1 cellular context compared by ENCODE assay signal in the genomic region with DNA sequence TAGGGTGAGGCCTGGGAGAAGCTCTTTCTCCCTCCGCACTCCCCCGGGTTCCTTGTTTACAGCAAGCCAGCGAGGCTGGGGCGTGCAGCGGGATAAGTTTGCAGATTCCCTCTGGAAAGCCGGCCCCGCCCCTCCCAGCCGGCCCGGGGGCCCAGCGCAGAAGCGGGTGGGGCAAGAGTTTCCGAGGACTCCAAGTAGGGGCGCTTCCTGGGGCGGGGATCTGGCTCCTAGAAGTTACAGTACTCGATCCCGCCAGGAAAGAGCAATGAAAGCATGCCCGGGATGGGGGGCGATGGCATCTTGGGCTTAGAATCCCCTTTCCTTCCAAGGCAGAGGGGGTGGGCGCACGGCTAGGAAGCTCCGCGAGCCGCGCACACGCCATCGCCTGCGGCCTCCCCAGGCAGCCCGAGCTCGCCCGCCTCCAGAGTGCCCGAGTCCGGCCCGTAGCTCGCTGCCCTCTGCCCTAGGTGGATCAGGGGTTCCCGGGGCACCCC.
TF ChIP-seq lines count a peak whose summit lies in the region.

No MANE protein-coding gene starts in this region.

TF ChIP-seq in HepG2, 621 proteins besides CTCF, POLR2A, EP300 and RAD21 (continued from another document and continues in another):
- TF ChIP-seq, protein P1, sequence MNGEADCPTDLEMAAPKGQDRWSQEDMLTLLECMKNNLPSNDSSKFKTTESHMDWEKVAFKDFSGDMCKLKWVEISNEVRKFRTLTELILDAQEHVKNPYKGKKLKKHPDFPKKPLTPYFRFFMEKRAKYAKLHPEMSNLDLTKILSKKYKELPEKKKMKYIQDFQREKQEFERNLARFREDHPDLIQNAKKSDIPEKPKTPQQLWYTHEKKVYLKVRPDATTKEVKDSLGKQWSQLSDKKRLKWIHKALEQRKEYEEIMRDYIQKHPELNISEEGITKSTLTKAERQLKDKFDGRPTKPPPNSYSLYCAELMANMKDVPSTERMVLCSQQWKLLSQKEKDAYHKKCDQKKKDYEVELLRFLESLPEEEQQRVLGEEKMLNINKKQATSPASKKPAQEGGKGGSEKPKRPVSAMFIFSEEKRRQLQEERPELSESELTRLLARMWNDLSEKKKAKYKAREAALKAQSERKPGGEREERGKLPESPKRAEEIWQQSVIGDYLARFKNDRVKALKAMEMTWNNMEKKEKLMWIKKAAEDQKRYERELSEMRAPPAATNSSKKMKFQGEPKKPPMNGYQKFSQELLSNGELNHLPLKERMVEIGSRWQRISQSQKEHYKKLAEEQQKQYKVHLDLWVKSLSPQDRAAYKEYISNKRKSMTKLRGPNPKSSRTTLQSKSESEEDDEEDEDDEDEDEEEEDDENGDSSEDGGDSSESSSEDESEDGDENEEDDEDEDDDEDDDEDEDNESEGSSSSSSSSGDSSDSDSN (CRISPR knock-in tag; IDR thresholded peaks at IDR 0.05), result 0 out of 2 replicates have a peak, but pooled peaks have one; percentile 57
- TF ChIP-seq, protein P2, sequence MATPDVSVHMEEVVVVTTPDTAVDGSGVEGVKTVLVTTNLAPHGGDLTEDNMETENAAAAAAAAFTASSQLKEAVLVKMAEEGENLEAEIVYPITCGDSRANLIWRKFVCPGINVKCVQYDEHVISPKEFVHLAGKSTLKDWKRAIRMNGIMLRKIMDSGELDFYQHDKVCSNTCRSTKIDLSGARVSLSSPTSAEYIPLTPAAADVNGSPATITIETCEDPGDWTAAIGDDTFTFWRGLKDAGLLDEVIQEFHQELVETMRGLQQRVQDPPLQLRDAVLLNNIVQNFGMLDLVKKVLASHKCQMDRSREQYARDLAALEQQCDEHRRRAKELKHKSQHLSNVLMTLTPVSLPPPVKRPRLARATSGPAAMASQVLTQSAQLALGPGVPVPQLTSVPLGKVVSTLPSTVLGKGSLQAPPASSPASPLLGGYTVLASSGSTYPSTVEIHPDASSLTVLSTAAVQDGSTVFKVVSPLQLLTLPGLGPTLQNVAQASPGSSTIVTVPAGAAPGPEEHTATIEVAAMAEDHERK (CRISPR knock-in tag; IDR thresholded peaks at IDR 0.05; ENCODE audit: low read depth), result no peak
- TF ChIP-seq HNRNPLL (IDR thresholded peaks at IDR 0.05; ENCODE audit: low read depth, low read length, poor library complexity, severe bottlenecking) (no peak), ZNF75D (CRISPR knock-in tag; IDR thresholded peaks at IDR 0.05; ENCODE audit: borderline replicate concordance) (no peak), ZNF737 (CRISPR knock-in tag; IDR thresholded peaks at IDR 0.05; ENCODE audit: borderline replicate concordance) (0 out of 2 replicates have a peak, but pooled peaks have one; percentile 50), TEAD2 (CRISPR knock-in tag; IDR thresholded peaks at IDR 0.05) (no peak), HCFC1 (IDR thresholded peaks at IDR 0.05; ENCODE audit: low read depth, low read length) (no peak), SALL2 (CRISPR knock-in tag; IDR thresholded peaks at IDR 0.05) (no peak), ZNF749 (CRISPR knock-in tag; IDR thresholded peaks at IDR 0.05; ENCODE audit: borderline replicate concordance) (peak; percentile 49; the same call in 1 of the 2 replicates), MED8 (CRISPR knock-in tag; IDR thresholded peaks at IDR 0.05; ENCODE audit: insufficient replicate concordance) (no peak), IKZF4 (CRISPR knock-in tag; IDR thresholded peaks at IDR 0.05; ENCODE audit: borderline replicate concordance, low read depth, not compliant biosample characterization) (peak; percentile 51), NFKB2 (CRISPR knock-in tag; IDR thresholded peaks at IDR 0.05; ENCODE audit: borderline replicate concordance) (no peak), FOXA3 (CRISPR knock-in tag; IDR thresholded peaks at IDR 0.05) (peak; percentile 69), HES4 (CRISPR knock-in tag; IDR thresholded peaks at IDR 0.05; ENCODE audit: borderline replicate concordance) (peak; percentile 71; the same call in 1 of the 2 replicates), ZNF777 (CRISPR knock-in tag; IDR thresholded peaks at IDR 0.05) (no peak), ZNF234 (CRISPR knock-in tag; conservative IDR thresholded peaks at IDR 0.05) (0 out of 2 replicates have a peak, but pooled peaks have one; percentile 28), ZFX (CRISPR knock-in tag; IDR thresholded peaks at IDR 0.05; ENCODE audit: low read depth) (peak; percentile 57; the same call in 1 of the 2 replicates), NFE2L1 (CRISPR knock-in tag; IDR thresholded peaks at IDR 0.05; ENCODE audit: borderline replicate concordance) (0 out of 2 replicates have a peak, but pooled peaks have one; percentile 28), MIXL1 (CRISPR knock-in tag; IDR thresholded peaks at IDR 0.05) (no peak), ZNF510 (CRISPR knock-in tag; IDR thresholded peaks at IDR 0.05; ENCODE audit: low read depth) (0 out of 2 replicates have a peak, but pooled peaks have one; percentile 34), ZNF790 (CRISPR knock-in tag; IDR thresholded peaks at IDR 0.05; ENCODE audit: borderline replicate concordance) (0 out of 2 replicates have a peak, but pooled peaks have one; percentile 57), KLF6 (CRISPR knock-in tag; IDR thresholded peaks at IDR 0.05) (0 out of 2 replicates have a peak, but pooled peaks have one; percentile 50), ZNF563 (CRISPR knock-in tag; IDR thresholded peaks at IDR 0.05) (peak; percentile 46; the same call in 1 of the 2 replicates), PHF21A (CRISPR knock-in tag; IDR thresholded peaks at IDR 0.05) (peak; percentile 68; the same call in 1 of the 2 replicates), ZBTB8A (CRISPR knock-in tag; IDR thresholded peaks at IDR 0.05; ENCODE audit: borderline replicate concordance, low read depth) (no peak), NBN (conservative IDR thresholded peaks at IDR 0.05) (no peak)
- TF ChIP-seq, protein P3, sequence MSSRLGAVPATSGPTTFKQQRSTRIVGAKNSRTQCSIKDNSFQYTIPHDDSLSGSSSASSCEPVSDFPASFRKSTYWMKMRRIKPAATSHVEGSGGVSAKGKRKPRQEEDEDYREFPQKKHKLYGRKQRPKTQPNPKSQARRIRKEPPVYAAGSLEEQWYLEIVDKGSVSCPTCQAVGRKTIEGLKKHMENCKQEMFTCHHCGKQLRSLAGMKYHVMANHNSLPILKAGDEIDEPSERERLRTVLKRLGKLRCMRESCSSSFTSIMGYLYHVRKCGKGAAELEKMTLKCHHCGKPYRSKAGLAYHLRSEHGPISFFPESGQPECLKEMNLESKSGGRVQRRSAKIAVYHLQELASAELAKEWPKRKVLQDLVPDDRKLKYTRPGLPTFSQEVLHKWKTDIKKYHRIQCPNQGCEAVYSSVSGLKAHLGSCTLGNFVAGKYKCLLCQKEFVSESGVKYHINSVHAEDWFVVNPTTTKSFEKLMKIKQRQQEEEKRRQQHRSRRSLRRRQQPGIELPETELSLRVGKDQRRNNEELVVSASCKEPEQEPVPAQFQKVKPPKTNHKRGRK (CRISPR knock-in tag; IDR thresholded peaks at IDR 0.05), result no peak
- TF ChIP-seq, protein P4, sequence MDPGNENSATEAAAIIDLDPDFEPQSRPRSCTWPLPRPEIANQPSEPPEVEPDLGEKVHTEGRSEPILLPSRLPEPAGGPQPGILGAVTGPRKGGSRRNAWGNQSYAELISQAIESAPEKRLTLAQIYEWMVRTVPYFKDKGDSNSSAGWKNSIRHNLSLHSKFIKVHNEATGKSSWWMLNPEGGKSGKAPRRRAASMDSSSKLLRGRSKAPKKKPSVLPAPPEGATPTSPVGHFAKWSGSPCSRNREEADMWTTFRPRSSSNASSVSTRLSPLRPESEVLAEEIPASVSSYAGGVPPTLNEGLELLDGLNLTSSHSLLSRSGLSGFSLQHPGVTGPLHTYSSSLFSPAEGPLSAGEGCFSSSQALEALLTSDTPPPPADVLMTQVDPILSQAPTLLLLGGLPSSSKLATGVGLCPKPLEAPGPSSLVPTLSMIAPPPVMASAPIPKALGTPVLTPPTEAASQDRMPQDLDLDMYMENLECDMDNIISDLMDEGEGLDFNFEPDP (CRISPR knock-in tag; conservative IDR thresholded peaks at IDR 0.05), result no peak
- TF ChIP-seq, protein P5, sequence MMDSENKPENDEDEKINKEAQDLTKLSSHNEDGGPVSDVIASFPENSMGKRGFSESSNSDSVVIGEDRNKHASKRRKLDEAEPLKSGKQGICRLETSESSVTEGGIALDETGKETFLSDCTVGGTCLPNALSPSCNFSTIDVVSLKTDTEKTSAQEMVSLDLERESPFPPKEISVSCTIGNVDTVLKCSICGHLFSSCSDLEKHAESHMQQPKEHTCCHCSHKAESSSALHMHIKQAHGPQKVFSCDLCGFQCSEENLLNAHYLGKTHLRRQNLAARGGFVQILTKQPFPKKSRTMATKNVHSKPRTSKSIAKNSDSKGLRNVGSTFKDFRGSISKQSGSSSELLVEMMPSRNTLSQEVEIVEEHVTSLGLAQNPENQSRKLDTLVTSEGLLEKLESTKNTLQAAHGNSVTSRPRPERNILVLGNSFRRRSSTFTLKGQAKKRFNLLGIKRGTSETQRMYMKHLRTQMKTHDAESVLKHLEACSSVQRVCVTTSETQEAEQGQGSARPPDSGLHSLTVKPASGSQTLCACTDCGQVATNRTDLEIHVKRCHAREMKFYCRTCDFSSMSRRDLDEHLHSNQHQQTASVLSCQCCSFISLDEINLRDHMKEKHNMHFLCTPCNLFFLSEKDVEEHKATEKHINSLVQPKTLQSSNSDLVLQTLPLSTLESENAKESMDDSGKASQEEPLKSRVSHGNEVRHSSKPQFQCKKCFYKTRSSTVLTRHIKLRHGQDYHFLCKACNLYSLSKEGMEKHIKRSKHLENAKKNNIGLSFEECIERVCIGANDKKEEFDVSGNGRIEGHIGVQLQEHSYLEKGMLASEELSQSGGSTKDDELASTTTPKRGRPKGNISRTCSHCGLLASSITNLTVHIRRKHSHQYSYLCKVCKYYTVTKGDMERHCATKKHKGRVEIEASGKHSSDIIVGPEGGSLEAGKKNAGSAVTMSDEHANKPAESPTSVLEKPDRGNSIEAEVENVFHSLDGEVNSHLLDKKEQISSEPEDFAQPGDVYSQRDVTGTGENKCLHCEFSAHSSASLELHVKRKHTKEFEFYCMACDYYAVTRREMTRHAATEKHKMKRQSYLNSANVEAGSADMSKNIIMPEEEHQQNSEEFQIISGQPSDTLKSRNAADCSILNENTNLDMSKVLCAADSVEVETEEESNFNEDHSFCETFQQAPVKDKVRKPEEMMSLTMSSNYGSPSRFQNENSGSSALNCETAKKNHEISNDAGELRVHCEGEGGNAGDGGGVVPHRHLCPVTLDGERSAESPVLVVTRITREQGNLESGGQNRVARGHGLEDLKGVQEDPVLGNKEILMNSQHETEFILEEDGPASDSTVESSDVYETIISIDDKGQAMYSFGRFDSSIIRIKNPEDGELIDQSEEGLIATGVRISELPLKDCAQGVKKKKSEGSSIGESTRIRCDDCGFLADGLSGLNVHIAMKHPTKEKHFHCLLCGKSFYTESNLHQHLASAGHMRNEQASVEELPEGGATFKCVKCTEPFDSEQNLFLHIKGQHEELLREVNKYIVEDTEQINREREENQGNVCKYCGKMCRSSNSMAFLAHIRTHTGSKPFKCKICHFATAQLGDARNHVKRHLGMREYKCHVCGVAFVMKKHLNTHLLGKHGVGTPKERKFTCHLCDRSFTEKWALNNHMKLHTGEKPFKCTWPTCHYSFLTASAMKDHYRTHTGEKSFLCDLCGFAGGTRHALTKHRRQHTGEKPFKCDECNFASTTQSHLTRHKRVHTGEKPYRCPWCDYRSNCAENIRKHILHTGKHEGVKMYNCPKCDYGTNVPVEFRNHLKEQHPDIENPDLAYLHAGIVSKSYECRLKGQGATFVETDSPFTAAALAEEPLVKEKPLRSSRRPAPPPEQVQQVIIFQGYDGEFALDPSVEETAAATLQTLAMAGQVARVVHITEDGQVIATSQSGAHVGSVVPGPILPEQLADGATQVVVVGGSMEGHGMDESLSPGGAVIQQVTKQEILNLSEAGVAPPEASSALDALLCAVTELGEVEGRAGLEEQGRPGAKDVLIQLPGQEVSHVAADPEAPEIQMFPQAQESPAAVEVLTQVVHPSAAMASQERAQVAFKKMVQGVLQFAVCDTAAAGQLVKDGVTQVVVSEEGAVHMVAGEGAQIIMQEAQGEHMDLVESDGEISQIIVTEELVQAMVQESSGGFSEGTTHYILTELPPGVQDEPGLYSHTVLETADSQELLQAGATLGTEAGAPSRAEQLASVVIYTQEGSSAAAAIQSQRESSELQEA (CRISPR knock-in tag; IDR thresholded peaks at IDR 0.05; ENCODE audit: not compliant biosample characterization), result peak; percentile 56
- TF ChIP-seq, protein P6, sequence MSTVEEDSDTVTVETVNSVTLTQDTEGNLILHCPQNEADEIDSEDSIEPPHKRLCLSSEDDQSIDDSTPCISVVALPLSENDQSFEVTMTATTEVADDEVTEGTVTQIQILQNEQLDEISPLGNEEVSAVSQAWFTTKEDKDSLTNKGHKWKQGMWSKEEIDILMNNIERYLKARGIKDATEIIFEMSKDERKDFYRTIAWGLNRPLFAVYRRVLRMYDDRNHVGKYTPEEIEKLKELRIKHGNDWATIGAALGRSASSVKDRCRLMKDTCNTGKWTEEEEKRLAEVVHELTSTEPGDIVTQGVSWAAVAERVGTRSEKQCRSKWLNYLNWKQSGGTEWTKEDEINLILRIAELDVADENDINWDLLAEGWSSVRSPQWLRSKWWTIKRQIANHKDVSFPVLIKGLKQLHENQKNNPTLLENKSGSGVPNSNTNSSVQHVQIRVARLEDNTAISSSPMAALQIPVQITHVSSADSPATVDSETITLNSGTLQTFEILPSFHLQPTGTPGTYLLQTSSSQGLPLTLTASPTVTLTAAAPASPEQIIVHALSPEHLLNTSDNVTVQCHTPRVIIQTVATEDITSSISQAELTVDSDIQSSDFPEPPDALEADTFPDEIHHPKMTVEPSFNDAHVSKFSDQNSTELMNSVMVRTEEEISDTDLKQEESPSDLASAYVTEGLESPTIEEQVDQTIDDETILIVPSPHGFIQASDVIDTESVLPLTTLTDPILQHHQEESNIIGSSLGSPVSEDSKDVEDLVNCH (CRISPR knock-in tag; IDR thresholded peaks at IDR 0.05), result no peak
- TF ChIP-seq, protein P7, sequence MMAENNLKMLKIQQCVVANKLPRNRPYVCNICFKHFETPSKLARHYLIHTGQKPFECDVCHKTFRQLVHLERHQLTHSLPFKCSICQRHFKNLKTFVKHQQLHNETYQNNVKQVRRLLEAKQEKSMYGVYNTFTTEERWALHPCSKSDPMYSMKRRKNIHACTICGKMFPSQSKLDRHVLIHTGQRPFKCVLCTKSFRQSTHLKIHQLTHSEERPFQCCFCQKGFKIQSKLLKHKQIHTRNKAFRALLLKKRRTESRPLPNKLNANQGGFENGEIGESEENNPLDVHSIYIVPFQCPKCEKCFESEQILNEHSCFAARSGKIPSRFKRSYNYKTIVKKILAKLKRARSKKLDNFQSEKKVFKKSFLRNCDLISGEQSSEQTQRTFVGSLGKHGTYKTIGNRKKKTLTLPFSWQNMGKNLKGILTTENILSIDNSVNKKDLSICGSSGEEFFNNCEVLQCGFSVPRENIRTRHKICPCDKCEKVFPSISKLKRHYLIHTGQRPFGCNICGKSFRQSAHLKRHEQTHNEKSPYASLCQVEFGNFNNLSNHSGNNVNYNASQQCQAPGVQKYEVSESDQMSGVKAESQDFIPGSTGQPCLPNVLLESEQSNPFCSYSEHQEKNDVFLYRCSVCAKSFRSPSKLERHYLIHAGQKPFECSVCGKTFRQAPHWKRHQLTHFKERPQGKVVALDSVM (CRISPR knock-in tag; IDR thresholded peaks at IDR 0.05), result peak; percentile 47; the same call in 1 of the 2 replicates
